In the genomic region with DNA sequence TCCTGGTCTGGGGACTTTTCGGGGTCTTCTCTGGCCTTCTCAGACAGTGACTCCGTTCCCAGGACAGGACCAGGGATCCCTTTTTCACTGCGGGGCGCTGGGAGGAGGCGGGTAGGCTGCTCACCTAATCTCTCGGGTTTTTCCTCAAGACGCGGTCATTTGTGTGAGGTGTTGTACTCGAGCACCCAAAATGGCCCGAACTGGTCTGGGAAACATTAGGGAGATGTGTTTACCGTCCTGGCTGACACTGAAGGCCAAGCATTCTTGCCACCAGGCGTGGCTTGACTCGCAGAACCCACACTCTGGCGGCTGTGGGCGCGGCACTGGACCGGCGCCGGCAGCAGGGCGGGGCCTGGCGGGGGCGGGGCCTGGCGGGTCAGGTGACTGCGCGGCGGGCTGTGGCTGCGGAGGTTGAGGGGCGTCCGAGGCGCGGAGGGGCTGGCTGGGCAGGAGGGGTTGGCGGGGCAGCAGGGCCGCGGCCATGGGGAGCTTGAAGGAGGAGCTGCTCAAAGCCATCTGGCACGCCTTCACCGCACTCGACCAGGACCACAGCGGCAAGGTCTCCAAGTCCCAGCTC, we compare ENCODE assay signal across 8 cellular contexts. TPM values are rescaled to one million over a fixed set of nuclear protein-coding genes. Genes with fewer than 3 reads are reported as not detected.
DNase-seq lines count a peak whose midpoint lies in the region; ATAC-seq and TF ChIP-seq lines count a peak whose summit lies in the region.

A gene (plus strand): TSS at position 379 of the 577 bp plus-strand sequence. CDS start 103 bp downstream, at position 482.

- no peak for TF ChIP-seq EP300 in upper lobe of left lung (IDR thresholded peaks at IDR 0.05)

- DNase-seq in ELR (ENCODE audit: low read depth), result peak; percentile 92
- peak; percentile 89 to 92 for DNase-seq in heart right ventricle
- DNase-seq in progenitor cell of endocrine pancreas (ENCODE audit: low spot score, unreplicated experiment), result peak; percentile 95
- DNase-seq in upper lobe of left lung, result peak; percentile 95 to 99

- peaks cover 9% of the 10 kb centered on the region for H3K36me3 Mint-ChIP-seq in progenitor cell of endocrine pancreas (ENCODE audit: insufficient read depth)

- H3K27ac ChIP-seq in KMS-11 (no peak within 1 kb of the TSS), SU-DHL-6 (ENCODE audit: low read depth, low read length) (peak within 1 kb of the TSS; percentile 97), adipose tissue (ENCODE audit: low read depth, low read length) (peak within 1 kb of the TSS; percentile 28), heart right ventricle (peak within 1 kb of the TSS; percentile 87 to 98 (median 95)), upper lobe of left lung (peak within 1 kb of the TSS; percentile 93 to 99 (median 94))

- peak in 3 of 4 donors; percentile 18 to 85 (median 39) for TF ChIP-seq POLR2A in upper lobe of left lung (IDR thresholded peaks at IDR 0.05)

- H3K4me1 Mint-ChIP-seq in progenitor cell of endocrine pancreas (ENCODE audit: low read depth), result peaks cover 8% of the 10 kb centered on the region

- 0 to 1% (median 1%) methylated on average over 34 to 38 of the region's 38 CpGs for WGBS in adipose tissue, 3 donors
- 0 to 1% methylated on average over 38 of the region's 38 CpGs for WGBS in heart right ventricle, 2 donors
- 0% methylated on average over 1 to 18 of the region's 38 CpGs for WGBS in upper lobe of left lung, 2 donors

- intact Hi-C loops in heart right ventricle (cut with DNase I), result loop anchor here in 7 of 10 donors (1.0 to 10.0 kb wide), 9 partner anchors 46 to 81 kb away; no protein-coding TSS in a partner anchor

- H3K4me2 ChIP-seq in KMS-11 (peak within 1 kb of the TSS; percentile 95), SU-DHL-6 (ENCODE audit: low read depth, low read length, poor library complexity, severe bottlenecking) (peak within 1 kb of the TSS; percentile 96)

- peak; percentile 76 for ATAC-seq in GM21786 (IDR thresholded peaks at IDR 0.05; ENCODE audit: unreplicated experiment)
- peak; percentile 96 to 98 (median 97) for ATAC-seq in heart right ventricle
- ATAC-seq in upper lobe of left lung (ENCODE audit: low FRiP score in 2 of 2), result peak; percentile 96 to 99

- peaks cover 3% of the 10 kb centered on the region for H3K9me3 Mint-ChIP-seq in progenitor cell of endocrine pancreas (ENCODE audit: low read depth)

- H3K4me3 Mint-ChIP-seq in progenitor cell of endocrine pancreas (ENCODE audit: low read depth), result peak within 1 kb of the TSS; percentile 90

- H3K27me3 Mint-ChIP-seq in progenitor cell of endocrine pancreas, result peaks cover 15% of the 10 kb centered on the region

- H4K20me1 ChIP-seq in KMS-11 (ENCODE audit: insufficient read depth) (no peaks in the 10 kb centered on the region), SU-DHL-6 (ENCODE audit: low read depth, low read length) (no peaks in the 10 kb centered on the region)

- H3K9ac ChIP-seq in KMS-11 (peak within 1 kb of the TSS; percentile 53; the same call in 1 of the 2 replicates), SU-DHL-6 (ENCODE audit: low read length) (peak within 1 kb of the TSS; percentile 99)

- no peaks in the 10 kb centered on the region for H3K9me3 ChIP-seq in SU-DHL-6 (ENCODE audit: insufficient read depth, low read length)
- H3K9me3 ChIP-seq in heart right ventricle, result peaks cover 0 to 23% (median 11%) of the 10 kb centered on the region in 11 donors
- H3K9me3 ChIP-seq in upper lobe of left lung, result peaks cover 0 to 4% (median 0%) of the 10 kb centered on the region in 4 donors

- H3K4me3 ChIP-seq in KMS-11 (IDR thresholded peaks at IDR 0.05; ENCODE audit: insufficient read depth, low read depth, low read length) (no peak within 1 kb of the TSS), SU-DHL-6 (ENCODE audit: insufficient read depth, low read length, poor library complexity, severe bottlenecking) (peak within 1 kb of the TSS; percentile 89), heart right ventricle (peak within 1 kb of the TSS; percentile 67 to 100 (median 88)), upper lobe of left lung (peak within 1 kb of the TSS; percentile 61 to 94 (median 76))

- H3K9me2 ChIP-seq in SU-DHL-6 (replicated peaks; ENCODE audit: insufficient read depth, low read length), result no peaks in the 10 kb centered on the region

- H3K79me2 ChIP-seq in KMS-11 (ENCODE audit: insufficient read depth, low read depth) (no peaks in the 10 kb centered on the region), SU-DHL-6 (ENCODE audit: insufficient read depth, low read length) (peaks cover 59% of the 10 kb centered on the region)

- H3K36me3 ChIP-seq in KMS-11 (ENCODE audit: insufficient read depth) (no peaks in the 10 kb centered on the region), SU-DHL-6 (ENCODE audit: low read length) (peaks cover 21% of the 10 kb centered on the region), heart right ventricle (peaks cover 0 to 15% (median 0%) of the 10 kb centered on the region in 9 donors), upper lobe of left lung (no peaks in the 10 kb centered on the region)

- H2AFZ ChIP-seq in KMS-11 (ENCODE audit: low read depth) (peak within 1 kb of the TSS; percentile 100), SU-DHL-6 (ENCODE audit: low read depth, low read length, severe bottlenecking) (no peak within 1 kb of the TSS)

- H3K27me3 ChIP-seq in KMS-11 (ENCODE audit: insufficient read depth, low read depth) (no peaks in the 10 kb centered on the region), SU-DHL-6 (ENCODE audit: low read length) (no peaks in the 10 kb centered on the region), heart right ventricle (no peaks in the 10 kb centered on the region), upper lobe of left lung (no peaks in the 10 kb centered on the region)

- peaks cover 70% of the 10 kb centered on the region for H3F3A ChIP-seq in SU-DHL-6 (ENCODE audit: insufficient read depth)

- peaks cover 4% of the 10 kb centered on the region for H3K4me1 ChIP-seq in KMS-11 (ENCODE audit: low read depth, poor library complexity, severe bottlenecking)
- H3K4me1 ChIP-seq in heart right ventricle, result peaks cover 0 to 36% (median 6%) of the 10 kb centered on the region in 9 donors
- peaks cover 10 to 26% (median 14%) of the 10 kb centered on the region in 4 donors for H3K4me1 ChIP-seq in upper lobe of left lung

- TF ChIP-seq CTCF in KMS-11 (conservative IDR thresholded peaks at IDR 0.05; ENCODE audit: low read depth, low read length), result no peak
- no peak for TF ChIP-seq CTCF in SU-DHL-6 (IDR thresholded peaks at IDR 0.05; ENCODE audit: insufficient read depth, low read length, poor library complexity, severe bottlenecking)
- TF ChIP-seq CTCF in heart right ventricle (IDR thresholded peaks at IDR 0.05), result peak; percentile 24 to 63 (median 35)
- TF ChIP-seq CTCF in progenitor cell of endocrine pancreas (IDR thresholded peaks at IDR 0.05; ENCODE audit: unreplicated experiment), result peak; percentile 59
- peak; percentile 32 to 92 (median 71) for TF ChIP-seq CTCF in upper lobe of left lung (IDR thresholded peaks at IDR 0.05)

- H3K27ac Mint-ChIP-seq in progenitor cell of endocrine pancreas, result peak within 1 kb of the TSS; percentile 96

RNA-seq across cellular contexts. Expression of the gene that starts here (rescaled TPM):
- polyA plus RNA-seq in adipose tissue, result 10 to 100 TPM in 2 of 3 donors, 1 to 10 TPM in 1; 6.0 to 32.6 (median 27.6) TPM
- 10 to 100 TPM; 15.9 to 33.4 (median 20.8) TPM for total RNA-seq in heart right ventricle
- 1 to 10 TPM; 7.8 to 9.7 TPM for polyA plus RNA-seq in heart right ventricle
- 18.9 and 19.1 TPM in 2 replicates for total RNA-seq in progenitor cell of endocrine pancreas
- 10 to 100 TPM; 31.4 to 80.4 (median 50.2) TPM for total RNA-seq in upper lobe of left lung

Comparison
In these comparisons a context has a peak if more than half of its experiments do, and no peak if none do; other contexts are left out.
1. CTCF ChIP-seq: peak in heart right ventricle (9 of 9), progenitor cell of endocrine pancreas (single experiment) and upper lobe of left lung (6 of 6); none in KMS-11 (single experiment) and SU-DHL-6 (single experiment).
2. Peak in every context shown above with its lines, with median percentiles within 50 percentile points of each other: DNase-seq and ATAC-seq.